In the genomic region with DNA sequence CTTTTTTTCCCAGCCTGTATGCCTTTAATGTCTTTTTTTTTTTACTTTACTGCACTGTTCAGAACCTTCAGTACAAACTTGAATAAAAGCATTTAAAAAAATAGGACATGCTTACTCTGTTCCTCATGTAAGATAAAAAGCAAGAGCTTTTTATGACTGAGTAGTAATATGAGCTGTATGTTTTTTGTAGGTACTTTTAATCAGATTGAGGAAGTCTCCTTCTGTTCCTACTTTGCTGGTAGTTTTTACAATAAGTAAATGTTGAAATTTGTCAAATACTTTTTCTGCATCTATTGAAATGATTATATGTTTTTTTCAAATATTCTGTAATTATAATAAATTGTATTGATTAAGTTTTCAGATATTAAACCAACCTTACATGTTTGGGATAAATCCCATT, we compare ENCODE assay signal across 17 cellular contexts.
"Had no signal": no experiment of that assay in that cellular context is flagged by ENCODE, and none has a peak within 500 bp of the region (broad histone marks: within the 10 kb centered on the region; RNA-seq: fewer than 3 reads in every experiment).

No MANE protein-coding gene starts in this region.

- H3K27ac ChIP-seq: colonic mucosa, left ventricle myocardium inferior, psoas muscle, right lobe of liver had no signal

- H3K9me3 Mint-ChIP-seq: activated naive CD4-positive, alpha-beta T cell treated with anti-CD3 and anti-CD28 coated beads, Interleukin-2, amount 50 U/mL, for 24 hours; neural crest cell; stimulated activated naive CD8-positive, alpha-beta T cell treated with anti-CD3 and anti-CD28 coated beads, Interleukin-15, Interleukin-2, amounts not matched to agents 100 ng/mL and 50 ng/mL, for 24 hours; T-helper 1 cell treated with Interleukin-12 subunit alpha and Interleukin-12 subunit beta and Interleukin-4 antibody, amounts not matched to agents 30 μg/mL and 1 μg/mL, for 36 hours; type B pancreatic cell had no signal

- H3K27ac Mint-ChIP-seq: activated naive CD4-positive, alpha-beta T cell treated with anti-CD3 and anti-CD28 coated beads, Interleukin-2, amount 50 U/mL, for 24 hours; stimulated activated naive CD8-positive, alpha-beta T cell treated with anti-CD3 and anti-CD28 coated beads, Interleukin-15, Interleukin-2, amounts not matched to agents 100 ng/mL and 50 ng/mL, for 24 hours; T-helper 1 cell treated with Interleukin-12 subunit alpha and Interleukin-12 subunit beta and Interleukin-4 antibody, amounts not matched to agents 30 μg/mL and 1 μg/mL, for 36 hours; type B pancreatic cell had no signal

- H3K36me3 ChIP-seq: colonic mucosa, left ventricle myocardium inferior, right lobe of liver had no signal

- H3K4me3 ChIP-seq: colonic mucosa, left ventricle myocardium inferior, psoas muscle, right lobe of liver had no signal

- DNase-seq: activated CD4-positive, alpha-beta T cell treated with anti-CD3 and anti-CD28 coated beads, Interleukin-2, amount 50 U/mL, for 4 hours; activated CD4-positive, CD25-positive, alpha-beta regulatory T cell; activated effector memory CD4-positive, alpha-beta T cell treated with anti-CD3 and anti-CD28 coated beads, Interleukin-2, amount 50 U/mL, for 16 hours; amniotic stem cell; colonic mucosa; hippocampal formation; left ventricle myocardium inferior; mesendoderm; psoas muscle; right lobe of liver had no signal

- ATAC-seq: esophagus mucosa, psoas muscle had no signal

- H3K36me3 Mint-ChIP-seq: type B pancreatic cell had no signal

- H3K4me3 Mint-ChIP-seq: activated naive CD4-positive, alpha-beta T cell treated with anti-CD3 and anti-CD28 coated beads, Interleukin-2, amount 50 U/mL, for 24 hours; neural crest cell; stimulated activated naive CD8-positive, alpha-beta T cell treated with anti-CD3 and anti-CD28 coated beads, Interleukin-15, Interleukin-2, amounts not matched to agents 100 ng/mL and 50 ng/mL, for 24 hours; T-helper 1 cell treated with Interleukin-12 subunit alpha and Interleukin-12 subunit beta and Interleukin-4 antibody, amounts not matched to agents 30 μg/mL and 1 μg/mL, for 36 hours; type B pancreatic cell had no signal

- FAIRE-seq: keratinocyte had no signal

- H3K9me3 ChIP-seq: colonic mucosa, left ventricle myocardium inferior, psoas muscle, right lobe of liver had no signal

- H3K27me3 ChIP-seq: colonic mucosa, right lobe of liver had no signal

- H3K4me1 ChIP-seq: psoas muscle had no signal

- H3K27me3 Mint-ChIP-seq: activated naive CD4-positive, alpha-beta T cell treated with anti-CD3 and anti-CD28 coated beads, Interleukin-2, amount 50 U/mL, for 24 hours; stimulated activated naive CD8-positive, alpha-beta T cell treated with anti-CD3 and anti-CD28 coated beads, Interleukin-15, Interleukin-2, amounts not matched to agents 100 ng/mL and 50 ng/mL, for 24 hours had no signal
